In the genomic region with DNA sequence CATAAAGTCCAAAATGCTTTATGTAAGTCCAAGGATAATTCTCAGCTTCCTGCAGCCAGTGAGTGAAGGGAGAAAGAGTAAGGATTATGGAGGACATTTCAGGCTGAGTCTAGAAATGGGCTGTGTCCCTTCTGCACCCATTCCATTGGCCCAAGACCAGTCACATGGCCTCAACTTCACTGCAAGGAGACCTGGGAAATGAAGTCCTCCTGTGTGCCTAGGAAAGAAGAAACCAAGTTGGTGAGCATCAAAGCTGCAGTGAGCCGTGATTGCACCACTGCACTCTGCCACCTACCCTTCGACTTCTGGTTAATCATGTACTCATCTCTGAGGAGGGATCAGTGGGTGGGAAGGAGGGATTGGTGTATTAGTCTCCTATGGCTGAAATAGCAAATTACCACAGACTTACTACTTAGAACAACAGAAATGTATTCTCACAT, we compare ENCODE assay signal across 1 cellular context.
TF ChIP-seq lines count a peak whose summit lies in the region.

No MANE protein-coding gene starts in this region.

TF ChIP-seq in HepG2, 621 proteins besides CTCF, POLR2A, EP300 and RAD21 (continued from another document and continues in another):
- TF ChIP-seq, protein P1, sequence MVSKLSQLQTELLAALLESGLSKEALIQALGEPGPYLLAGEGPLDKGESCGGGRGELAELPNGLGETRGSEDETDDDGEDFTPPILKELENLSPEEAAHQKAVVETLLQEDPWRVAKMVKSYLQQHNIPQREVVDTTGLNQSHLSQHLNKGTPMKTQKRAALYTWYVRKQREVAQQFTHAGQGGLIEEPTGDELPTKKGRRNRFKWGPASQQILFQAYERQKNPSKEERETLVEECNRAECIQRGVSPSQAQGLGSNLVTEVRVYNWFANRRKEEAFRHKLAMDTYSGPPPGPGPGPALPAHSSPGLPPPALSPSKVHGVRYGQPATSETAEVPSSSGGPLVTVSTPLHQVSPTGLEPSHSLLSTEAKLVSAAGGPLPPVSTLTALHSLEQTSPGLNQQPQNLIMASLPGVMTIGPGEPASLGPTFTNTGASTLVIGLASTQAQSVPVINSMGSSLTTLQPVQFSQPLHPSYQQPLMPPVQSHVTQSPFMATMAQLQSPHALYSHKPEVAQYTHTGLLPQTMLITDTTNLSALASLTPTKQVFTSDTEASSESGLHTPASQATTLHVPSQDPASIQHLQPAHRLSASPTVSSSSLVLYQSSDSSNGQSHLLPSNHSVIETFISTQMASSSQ (IDR thresholded peaks at IDR 0.05; ENCODE audit: low read depth): peak; percentile 59; the same call in 1 of the 2 replicates
- TF ChIP-seq, protein P1 (CRISPR knock-in tag; IDR thresholded peaks at IDR 0.05; ENCODE audit: borderline replicate concordance): peak; percentile 52; the same call in 1 of the 2 replicates
- TF ChIP-seq ZNF644 (CRISPR knock-in tag; IDR thresholded peaks at IDR 0.05; ENCODE audit: low read depth) (peak; percentile 41; the same call in 1 of the 2 replicates), HMG20A (CRISPR knock-in tag; IDR thresholded peaks at IDR 0.05; ENCODE audit: borderline replicate concordance) (no peak), ZNF605 (CRISPR knock-in tag; IDR thresholded peaks at IDR 0.05) (0 out of 2 replicates have a peak, but pooled peaks have one; percentile 19), KAT8 (CRISPR knock-in tag; IDR thresholded peaks at IDR 0.05) (peak; percentile 74), MAZ (IDR thresholded peaks at IDR 0.05; ENCODE audit: borderline replicate concordance, low read depth, low read length) (no peak), MAZ (CRISPR knock-in tag; IDR thresholded peaks at IDR 0.05; ENCODE audit: low read depth) (no peak), ZFP36L1 (CRISPR knock-in tag; IDR thresholded peaks at IDR 0.05) (peak; percentile 39; the same call in 1 of the 2 replicates), NFYB (CRISPR knock-in tag; IDR thresholded peaks at IDR 0.05) (peak; percentile 81), PCBP1 (IDR thresholded peaks at IDR 0.05; ENCODE audit: borderline replicate concordance, low read depth, low read length) (no peak), NCOA5 (CRISPR knock-in tag; IDR thresholded peaks at IDR 0.05) (no peak), SAP130 (CRISPR knock-in tag; IDR thresholded peaks at IDR 0.05; ENCODE audit: low read depth) (peak; percentile 53; the same call in 1 of the 2 replicates), TBX2 (CRISPR knock-in tag; IDR thresholded peaks at IDR 0.05; ENCODE audit: borderline replicate concordance) (no peak), NFYC (CRISPR knock-in tag; IDR thresholded peaks at IDR 0.05) (peak; percentile 91)
- TF ChIP-seq, protein P2, sequence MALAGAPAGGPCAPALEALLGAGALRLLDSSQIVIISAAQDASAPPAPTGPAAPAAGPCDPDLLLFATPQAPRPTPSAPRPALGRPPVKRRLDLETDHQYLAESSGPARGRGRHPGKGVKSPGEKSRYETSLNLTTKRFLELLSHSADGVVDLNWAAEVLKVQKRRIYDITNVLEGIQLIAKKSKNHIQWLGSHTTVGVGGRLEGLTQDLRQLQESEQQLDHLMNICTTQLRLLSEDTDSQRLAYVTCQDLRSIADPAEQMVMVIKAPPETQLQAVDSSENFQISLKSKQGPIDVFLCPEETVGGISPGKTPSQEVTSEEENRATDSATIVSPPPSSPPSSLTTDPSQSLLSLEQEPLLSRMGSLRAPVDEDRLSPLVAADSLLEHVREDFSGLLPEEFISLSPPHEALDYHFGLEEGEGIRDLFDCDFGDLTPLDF (CRISPR knock-in tag; IDR thresholded peaks at IDR 0.05): no peak
- TF ChIP-seq, protein P3, sequence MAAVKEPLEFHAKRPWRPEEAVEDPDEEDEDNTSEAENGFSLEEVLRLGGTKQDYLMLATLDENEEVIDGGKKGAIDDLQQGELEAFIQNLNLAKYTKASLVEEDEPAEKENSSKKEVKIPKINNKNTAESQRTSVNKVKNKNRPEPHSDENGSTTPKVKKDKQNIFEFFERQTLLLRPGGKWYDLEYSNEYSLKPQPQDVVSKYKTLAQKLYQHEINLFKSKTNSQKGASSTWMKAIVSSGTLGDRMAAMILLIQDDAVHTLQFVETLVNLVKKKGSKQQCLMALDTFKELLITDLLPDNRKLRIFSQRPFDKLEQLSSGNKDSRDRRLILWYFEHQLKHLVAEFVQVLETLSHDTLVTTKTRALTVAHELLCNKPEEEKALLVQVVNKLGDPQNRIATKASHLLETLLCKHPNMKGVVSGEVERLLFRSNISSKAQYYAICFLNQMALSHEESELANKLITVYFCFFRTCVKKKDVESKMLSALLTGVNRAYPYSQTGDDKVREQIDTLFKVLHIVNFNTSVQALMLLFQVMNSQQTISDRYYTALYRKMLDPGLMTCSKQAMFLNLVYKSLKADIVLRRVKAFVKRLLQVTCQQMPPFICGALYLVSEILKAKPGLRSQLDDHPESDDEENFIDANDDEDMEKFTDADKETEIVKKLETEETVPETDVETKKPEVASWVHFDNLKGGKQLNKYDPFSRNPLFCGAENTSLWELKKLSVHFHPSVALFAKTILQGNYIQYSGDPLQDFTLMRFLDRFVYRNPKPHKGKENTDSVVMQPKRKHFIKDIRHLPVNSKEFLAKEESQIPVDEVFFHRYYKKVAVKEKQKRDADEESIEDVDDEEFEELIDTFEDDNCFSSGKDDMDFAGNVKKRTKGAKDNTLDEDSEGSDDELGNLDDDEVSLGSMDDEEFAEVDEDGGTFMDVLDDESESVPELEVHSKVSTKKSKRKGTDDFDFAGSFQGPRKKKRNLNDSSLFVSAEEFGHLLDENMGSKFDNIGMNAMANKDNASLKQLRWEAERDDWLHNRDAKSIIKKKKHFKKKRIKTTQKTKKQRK (IDR thresholded peaks at IDR 0.05; ENCODE audit: low read length): no peak
- TF ChIP-seq, protein P4, sequence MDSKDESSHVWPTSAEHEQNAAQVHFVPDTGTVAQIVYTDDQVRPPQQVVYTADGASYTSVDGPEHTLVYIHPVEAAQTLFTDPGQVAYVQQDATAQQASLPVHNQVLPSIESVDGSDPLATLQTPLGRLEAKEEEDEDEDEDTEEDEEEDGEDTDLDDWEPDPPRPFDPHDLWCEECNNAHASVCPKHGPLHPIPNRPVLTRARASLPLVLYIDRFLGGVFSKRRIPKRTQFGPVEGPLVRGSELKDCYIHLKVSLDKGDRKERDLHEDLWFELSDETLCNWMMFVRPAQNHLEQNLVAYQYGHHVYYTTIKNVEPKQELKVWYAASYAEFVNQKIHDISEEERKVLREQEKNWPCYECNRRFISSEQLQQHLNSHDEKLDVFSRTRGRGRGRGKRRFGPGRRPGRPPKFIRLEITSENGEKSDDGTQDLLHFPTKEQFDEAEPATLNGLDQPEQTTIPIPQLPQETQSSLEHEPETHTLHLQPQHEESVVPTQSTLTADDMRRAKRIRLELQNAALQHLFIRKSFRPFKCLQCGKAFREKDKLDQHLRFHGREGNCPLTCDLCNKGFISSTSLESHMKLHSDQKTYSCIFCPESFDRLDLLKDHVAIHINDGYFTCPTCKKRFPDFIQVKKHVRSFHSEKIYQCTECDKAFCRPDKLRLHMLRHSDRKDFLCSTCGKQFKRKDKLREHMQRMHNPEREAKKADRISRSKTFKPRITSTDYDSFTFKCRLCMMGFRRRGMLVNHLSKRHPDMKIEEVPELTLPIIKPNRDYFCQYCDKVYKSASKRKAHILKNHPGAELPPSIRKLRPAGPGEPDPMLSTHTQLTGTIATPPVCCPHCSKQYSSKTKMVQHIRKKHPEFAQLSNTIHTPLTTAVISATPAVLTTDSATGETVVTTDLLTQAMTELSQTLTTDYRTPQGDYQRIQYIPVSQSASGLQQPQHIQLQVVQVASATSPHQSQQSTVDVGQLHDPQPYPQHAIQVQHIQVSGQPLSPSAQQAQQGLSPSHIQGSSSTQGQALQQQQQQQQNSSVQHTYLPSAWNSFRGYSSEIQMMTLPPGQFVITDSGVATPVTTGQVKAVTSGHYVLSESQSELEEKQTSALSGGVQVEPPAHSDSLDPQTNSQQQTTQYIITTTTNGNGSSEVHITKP (CRISPR knock-in tag; IDR thresholded peaks at IDR 0.05; ENCODE audit: low read depth): peak; percentile 88
- TF ChIP-seq, protein P5, sequence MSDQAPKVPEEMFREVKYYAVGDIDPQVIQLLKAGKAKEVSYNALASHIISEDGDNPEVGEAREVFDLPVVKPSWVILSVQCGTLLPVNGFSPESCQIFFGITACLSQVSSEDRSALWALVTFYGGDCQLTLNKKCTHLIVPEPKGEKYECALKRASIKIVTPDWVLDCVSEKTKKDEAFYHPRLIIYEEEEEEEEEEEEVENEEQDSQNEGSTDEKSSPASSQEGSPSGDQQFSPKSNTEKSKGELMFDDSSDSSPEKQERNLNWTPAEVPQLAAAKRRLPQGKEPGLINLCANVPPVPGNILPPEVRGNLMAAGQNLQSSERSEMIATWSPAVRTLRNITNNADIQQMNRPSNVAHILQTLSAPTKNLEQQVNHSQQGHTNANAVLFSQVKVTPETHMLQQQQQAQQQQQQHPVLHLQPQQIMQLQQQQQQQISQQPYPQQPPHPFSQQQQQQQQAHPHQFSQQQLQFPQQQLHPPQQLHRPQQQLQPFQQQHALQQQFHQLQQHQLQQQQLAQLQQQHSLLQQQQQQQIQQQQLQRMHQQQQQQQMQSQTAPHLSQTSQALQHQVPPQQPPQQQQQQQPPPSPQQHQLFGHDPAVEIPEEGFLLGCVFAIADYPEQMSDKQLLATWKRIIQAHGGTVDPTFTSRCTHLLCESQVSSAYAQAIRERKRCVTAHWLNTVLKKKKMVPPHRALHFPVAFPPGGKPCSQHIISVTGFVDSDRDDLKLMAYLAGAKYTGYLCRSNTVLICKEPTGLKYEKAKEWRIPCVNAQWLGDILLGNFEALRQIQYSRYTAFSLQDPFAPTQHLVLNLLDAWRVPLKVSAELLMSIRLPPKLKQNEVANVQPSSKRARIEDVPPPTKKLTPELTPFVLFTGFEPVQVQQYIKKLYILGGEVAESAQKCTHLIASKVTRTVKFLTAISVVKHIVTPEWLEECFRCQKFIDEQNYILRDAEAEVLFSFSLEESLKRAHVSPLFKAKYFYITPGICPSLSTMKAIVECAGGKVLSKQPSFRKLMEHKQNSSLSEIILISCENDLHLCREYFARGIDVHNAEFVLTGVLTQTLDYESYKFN (CRISPR knock-in tag; conservative IDR thresholded peaks at IDR 0.05): peak; percentile 20; the same call in 1 of the 2 replicates
- TF ChIP-seq, protein P6, sequence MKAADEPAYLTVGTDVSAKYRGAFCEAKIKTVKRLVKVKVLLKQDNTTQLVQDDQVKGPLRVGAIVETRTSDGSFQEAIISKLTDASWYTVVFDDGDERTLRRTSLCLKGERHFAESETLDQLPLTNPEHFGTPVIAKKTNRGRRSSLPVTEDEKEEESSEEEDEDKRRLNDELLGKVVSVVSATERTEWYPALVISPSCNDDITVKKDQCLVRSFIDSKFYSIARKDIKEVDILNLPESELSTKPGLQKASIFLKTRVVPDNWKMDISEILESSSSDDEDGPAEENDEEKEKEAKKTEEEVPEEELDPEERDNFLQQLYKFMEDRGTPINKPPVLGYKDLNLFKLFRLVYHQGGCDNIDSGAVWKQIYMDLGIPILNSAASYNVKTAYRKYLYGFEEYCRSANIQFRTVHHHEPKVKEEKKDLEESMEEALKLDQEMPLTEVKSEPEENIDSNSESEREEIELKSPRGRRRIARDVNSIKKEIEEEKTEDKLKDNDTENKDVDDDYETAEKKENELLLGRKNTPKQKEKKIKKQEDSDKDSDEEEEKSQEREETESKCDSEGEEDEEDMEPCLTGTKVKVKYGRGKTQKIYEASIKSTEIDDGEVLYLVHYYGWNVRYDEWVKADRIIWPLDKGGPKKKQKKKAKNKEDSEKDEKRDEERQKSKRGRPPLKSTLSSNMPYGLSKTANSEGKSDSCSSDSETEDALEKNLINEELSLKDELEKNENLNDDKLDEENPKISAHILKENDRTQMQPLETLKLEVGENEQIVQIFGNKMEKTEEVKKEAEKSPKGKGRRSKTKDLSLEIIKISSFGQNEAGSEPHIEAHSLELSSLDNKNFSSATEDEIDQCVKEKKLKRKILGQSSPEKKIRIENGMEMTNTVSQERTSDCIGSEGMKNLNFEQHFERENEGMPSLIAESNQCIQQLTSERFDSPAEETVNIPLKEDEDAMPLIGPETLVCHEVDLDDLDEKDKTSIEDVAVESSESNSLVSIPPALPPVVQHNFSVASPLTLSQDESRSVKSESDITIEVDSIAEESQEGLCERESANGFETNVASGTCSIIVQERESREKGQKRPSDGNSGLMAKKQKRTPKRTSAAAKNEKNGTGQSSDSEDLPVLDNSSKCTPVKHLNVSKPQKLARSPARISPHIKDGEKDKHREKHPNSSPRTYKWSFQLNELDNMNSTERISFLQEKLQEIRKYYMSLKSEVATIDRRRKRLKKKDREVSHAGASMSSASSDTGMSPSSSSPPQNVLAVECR (CRISPR knock-in tag; IDR thresholded peaks at IDR 0.05; ENCODE audit: borderline replicate concordance): peak; percentile 56; the same call in 1 of the 2 replicates
- TF ChIP-seq, protein P7, sequence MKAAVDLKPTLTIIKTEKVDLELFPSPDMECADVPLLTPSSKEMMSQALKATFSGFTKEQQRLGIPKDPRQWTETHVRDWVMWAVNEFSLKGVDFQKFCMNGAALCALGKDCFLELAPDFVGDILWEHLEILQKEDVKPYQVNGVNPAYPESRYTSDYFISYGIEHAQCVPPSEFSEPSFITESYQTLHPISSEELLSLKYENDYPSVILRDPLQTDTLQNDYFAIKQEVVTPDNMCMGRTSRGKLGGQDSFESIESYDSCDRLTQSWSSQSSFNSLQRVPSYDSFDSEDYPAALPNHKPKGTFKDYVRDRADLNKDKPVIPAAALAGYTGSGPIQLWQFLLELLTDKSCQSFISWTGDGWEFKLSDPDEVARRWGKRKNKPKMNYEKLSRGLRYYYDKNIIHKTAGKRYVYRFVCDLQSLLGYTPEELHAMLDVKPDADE (CRISPR knock-in tag; IDR thresholded peaks at IDR 0.05): no peak
- TF ChIP-seq, protein P8, sequence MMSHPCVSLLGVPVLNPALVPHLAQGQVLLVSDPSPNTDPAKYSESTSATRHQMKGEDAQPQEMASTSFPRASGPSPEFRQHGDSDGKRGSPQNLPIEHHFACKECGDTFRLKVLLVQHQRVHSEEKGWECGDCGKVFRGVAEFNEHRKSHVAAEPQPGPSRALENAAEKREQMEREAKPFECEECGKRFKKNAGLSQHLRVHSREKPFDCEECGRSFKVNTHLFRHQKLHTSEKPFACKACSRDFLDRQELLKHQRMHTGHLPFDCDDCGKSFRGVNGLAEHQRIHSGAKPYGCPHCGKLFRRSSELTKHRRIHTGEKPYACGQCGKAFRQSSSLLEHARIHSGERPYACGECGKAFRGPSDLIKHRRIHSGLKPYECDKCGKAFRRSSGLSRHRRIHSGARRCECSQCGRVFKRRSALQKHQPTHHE (CRISPR knock-in tag; IDR thresholded peaks at IDR 0.05; ENCODE audit: borderline replicate concordance): no peak
- TF ChIP-seq, protein P9, sequence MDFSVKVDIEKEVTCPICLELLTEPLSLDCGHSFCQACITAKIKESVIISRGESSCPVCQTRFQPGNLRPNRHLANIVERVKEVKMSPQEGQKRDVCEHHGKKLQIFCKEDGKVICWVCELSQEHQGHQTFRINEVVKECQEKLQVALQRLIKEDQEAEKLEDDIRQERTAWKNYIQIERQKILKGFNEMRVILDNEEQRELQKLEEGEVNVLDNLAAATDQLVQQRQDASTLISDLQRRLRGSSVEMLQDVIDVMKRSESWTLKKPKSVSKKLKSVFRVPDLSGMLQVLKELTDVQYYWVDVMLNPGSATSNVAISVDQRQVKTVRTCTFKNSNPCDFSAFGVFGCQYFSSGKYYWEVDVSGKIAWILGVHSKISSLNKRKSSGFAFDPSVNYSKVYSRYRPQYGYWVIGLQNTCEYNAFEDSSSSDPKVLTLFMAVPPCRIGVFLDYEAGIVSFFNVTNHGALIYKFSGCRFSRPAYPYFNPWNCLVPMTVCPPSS (IDR thresholded peaks at IDR 0.05): no peak
